8 cellular contexts compared by ENCODE assay signal in the genomic region with DNA sequence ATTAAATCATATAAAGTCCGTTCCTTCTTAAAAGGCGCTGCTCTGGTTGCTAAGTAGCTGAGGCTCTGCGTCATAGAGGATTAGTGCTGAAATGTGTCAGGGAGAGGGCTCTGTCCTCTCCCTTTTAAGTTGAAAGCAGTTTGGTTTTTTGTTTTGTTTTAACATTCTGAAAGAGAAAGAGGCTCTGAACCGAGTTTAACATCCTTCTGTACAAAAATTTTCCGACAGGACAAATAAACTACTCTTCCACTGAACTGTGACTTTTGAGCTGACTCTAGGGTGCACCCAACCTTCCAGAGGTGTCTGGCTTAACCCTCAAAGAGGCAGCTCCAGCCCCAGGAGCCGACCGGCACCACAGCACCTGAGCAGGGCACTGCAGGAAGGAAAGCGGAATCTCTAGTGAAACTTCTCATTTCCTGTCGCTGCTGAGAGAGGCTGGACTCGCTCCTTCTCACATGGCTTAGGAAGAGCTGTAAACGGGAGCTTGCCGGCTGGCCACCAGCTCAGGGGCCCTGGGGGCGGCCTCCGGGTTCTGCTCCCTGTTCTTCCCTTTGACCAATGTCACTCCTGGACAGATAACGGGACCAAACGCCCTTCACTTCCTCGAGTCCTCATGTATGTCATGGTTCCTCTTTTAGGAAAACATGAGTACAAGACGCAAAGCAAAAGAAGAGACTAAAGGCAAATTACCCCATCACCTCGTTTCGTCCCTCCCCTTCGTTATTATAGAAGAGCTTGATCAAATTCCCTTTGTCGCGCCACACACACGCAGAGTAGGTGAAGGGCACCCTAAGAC. TPM values are rescaled to one million over a fixed set of nuclear protein-coding genes. Genes with fewer than 3 reads are reported as not detected.
DNase-seq lines count a peak whose midpoint lies in the region; TF ChIP-seq lines count a peak whose summit lies in the region.

No MANE protein-coding gene starts in this region.

- no peak overlapping the region for H3K27ac Mint-ChIP-seq in Caco-2 (ENCODE audit: unreplicated experiment)
- peak overlapping the region; percentile 79 for H3K27ac Mint-ChIP-seq in activated CD4-positive, alpha-beta T cell treated with anti-CD3 and anti-CD28 coated beads, Interleukin-2, amount 10 ng/mL, durations not matched to agents 7 days and 5 days
- H3K27ac Mint-ChIP-seq in endodermal cell, result peak overlapping the region; percentile 60

- H3K9me3 Mint-ChIP-seq in Caco-2 (ENCODE audit: unreplicated experiment) (peaks cover 9% of the 10 kb centered on the region), endodermal cell (no peaks in the 10 kb centered on the region)
- no peaks in the 10 kb centered on the region for H3K9me3 Mint-ChIP-seq in activated CD4-positive, alpha-beta T cell treated with anti-CD3 and anti-CD28 coated beads, Interleukin-2, amount 10 ng/mL, durations not matched to agents 7 days and 5 days

- H3K27me3 ChIP-seq in Caco-2 (replicated peaks; ENCODE audit: control insufficient read depth, insufficient read depth, low read length), result no peaks in the 10 kb centered on the region
- no peaks in the 10 kb centered on the region for H3K27me3 ChIP-seq in HL-60 (ENCODE audit: insufficient read depth, poor library complexity, severe bottlenecking)
- H3K27me3 ChIP-seq in endodermal cell (ENCODE audit: control insufficient read depth, insufficient read depth, low read length, poor library complexity, severe bottlenecking), result peaks cover 28% of the 10 kb centered on the region
- H3K27me3 ChIP-seq in mucosa of rectum (ENCODE audit: control insufficient read depth in 2 of 2, insufficient read depth in 2 of 2, low read length in 2 of 2), result peaks cover 8 to 13% of the 10 kb centered on the region in 2 donors
- peaks cover 10 to 18% of the 10 kb centered on the region in 2 donors for H3K27me3 ChIP-seq in stomach smooth muscle (ENCODE audit: control insufficient read depth in 1 of 2, insufficient read depth in 2 of 2, low read length in 2 of 2)

- no peaks in the 10 kb centered on the region for H3K4me1 Mint-ChIP-seq in Caco-2 (ENCODE audit: low read depth, unreplicated experiment)
- H3K4me1 Mint-ChIP-seq in activated CD4-positive, alpha-beta T cell treated with anti-CD3 and anti-CD28 coated beads, Interleukin-2, amount 10 ng/mL, durations not matched to agents 7 days and 5 days, result peaks cover 32% of the 10 kb centered on the region
- peaks cover 29% of the 10 kb centered on the region for H3K4me1 Mint-ChIP-seq in endodermal cell

- H3K4me3 Mint-ChIP-seq in Caco-2 (ENCODE audit: unreplicated experiment) (peak overlapping the region; percentile 64), endodermal cell (peak overlapping the region; percentile 88)
- H3K4me3 Mint-ChIP-seq in activated CD4-positive, alpha-beta T cell treated with anti-CD3 and anti-CD28 coated beads, Interleukin-2, amount 10 ng/mL, durations not matched to agents 7 days and 5 days, result peak overlapping the region; percentile 83

- WGBS in endodermal cell (ENCODE audit: insufficient coverage in 1 of 2, insufficient read length in 1 of 2), 2 experiments, result 13 to 16% methylated on average over 12 to 24 of the region's 24 CpGs

- H3K4me1 ChIP-seq in Caco-2 (no peaks in the 10 kb centered on the region), endodermal cell (ENCODE audit: control insufficient read depth, insufficient read depth, low read length) (no peaks in the 10 kb centered on the region), mucosa of rectum (ENCODE audit: control insufficient read depth in 2 of 2, insufficient read depth in 2 of 2, low read length in 2 of 2) (peaks cover 4% of the 10 kb centered on the region in 2 donors), stomach smooth muscle (ENCODE audit: control insufficient read depth, insufficient read depth, low read length) (peaks cover 4% of the 10 kb centered on the region)

- H3K27me3 Mint-ChIP-seq in Caco-2 (ENCODE audit: insufficient read depth, unreplicated experiment) (no peaks in the 10 kb centered on the region), endodermal cell (ENCODE audit: insufficient read depth) (peaks cover 1% of the 10 kb centered on the region)
- peaks cover 5% of the 10 kb centered on the region for H3K27me3 Mint-ChIP-seq in activated CD4-positive, alpha-beta T cell treated with anti-CD3 and anti-CD28 coated beads, Interleukin-2, amount 10 ng/mL, durations not matched to agents 7 days and 5 days

- H3K36me3 ChIP-seq in Caco-2 (ENCODE audit: control insufficient read depth, insufficient read depth, low read length) (no peaks in the 10 kb centered on the region), endodermal cell (ENCODE audit: control insufficient read depth, insufficient read depth, low read length) (no peaks in the 10 kb centered on the region), mucosa of rectum (ENCODE audit: control insufficient read depth in 2 of 2, insufficient read depth in 2 of 2, low read length in 2 of 2) (no peaks in the 10 kb centered on the region), stomach smooth muscle (ENCODE audit: control insufficient read depth in 2 of 2, insufficient read depth in 2 of 2, low read length in 2 of 2) (no peaks in the 10 kb centered on the region)

- no peak overlapping the region for H3K4me3 ChIP-seq in Caco-2 (ENCODE audit: low read depth, low read length)
- H3K4me3 ChIP-seq in HL-60 (replicated peaks; ENCODE audit: insufficient read depth, low read length), result peak overlapping the region; percentile 91
- H3K4me3 ChIP-seq in endodermal cell (ENCODE audit: low read length), result peak overlapping the region; percentile 84
- peak overlapping the region; percentile 67 to 83 for H3K4me3 ChIP-seq in mucosa of rectum (ENCODE audit: low read length in 2 of 2)
- peak overlapping the region; percentile 42 to 72 for H3K4me3 ChIP-seq in stomach smooth muscle (ENCODE audit: low read length in 2 of 2)

- CTCF ChIA-PET in Caco-2 (lab: Charles Lee), result no interaction called here
- CTCF ChIA-PET in activated CD4-positive, alpha-beta T cell treated with anti-CD3 and anti-CD28 coated beads, Interleukin-2, amount 10 ng/mL, durations not matched to agents 7 days and 5 days (lab: Charles Lee), result interaction anchor here (1.0 to 1.9 kb wide), 4 partner anchors 20 to 182 kb away, joined by 4 to 5 read pairs (median 4); no protein-coding TSS in a partner anchor

- peak overlapping the region; percentile 88 for H3K27ac ChIP-seq in HL-60 (replicated peaks)
- H3K27ac ChIP-seq in endodermal cell (ENCODE audit: low read depth, low read length), result no peak overlapping the region
- peak overlapping the region; percentile 30 to 75 for H3K27ac ChIP-seq in mucosa of rectum (ENCODE audit: low read depth in 2 of 2, low read length in 2 of 2)
- no peak overlapping the region for H3K27ac ChIP-seq in stomach smooth muscle (ENCODE audit: low read length)

- DNase-seq in Caco-2 (peak in 1 of 2 experiments; percentile 1), GM20000 (ENCODE audit: low spot score) (peak; percentile 74), HL-60 (ENCODE audit: low read depth in 1 of 2, low spot score in 1 of 2) (peak; percentile 49 to 68), endodermal cell (peak; percentile 79), NCI-H2107 (lab: John Stamatoyannopoulos, UW) (no peak)
- peak; percentile 41 for DNase-seq in activated CD4-positive, alpha-beta T cell treated with anti-CD3 and anti-CD28 coated beads, Interleukin-2, amount 10 ng/mL, durations not matched to agents 7 days and 5 days

- no peak overlapping the region for H3K9ac ChIP-seq in endodermal cell (ENCODE audit: extremely low read depth, low read length, poor library complexity, severe bottlenecking)
- peak overlapping the region; percentile 52 to 59 for H3K9ac ChIP-seq in mucosa of rectum (ENCODE audit: low read depth in 1 of 2, low read length in 2 of 2)
- peak overlapping the region in 1 of 2 donors; percentile 55 for H3K9ac ChIP-seq in stomach smooth muscle (ENCODE audit: low read length in 2 of 2)

- H3K9me3 ChIP-seq in Caco-2 (no peaks in the 10 kb centered on the region), endodermal cell (ENCODE audit: control insufficient read depth, low read length) (no peaks in the 10 kb centered on the region), mucosa of rectum (ENCODE audit: control insufficient read depth in 2 of 2, low read length in 2 of 2) (no peaks in the 10 kb centered on the region), stomach smooth muscle (ENCODE audit: control insufficient read depth in 2 of 2, low read length in 2 of 2) (no peaks in the 10 kb centered on the region)

- intact Hi-C loops in Caco-2 (cut with micrococcal nuclease; ENCODE audit: unreplicated experiment), result no loop called here

- POLR2A ChIA-PET in Caco-2 (lab: Charles Lee), result no interaction called here
- POLR2A ChIA-PET in activated CD4-positive, alpha-beta T cell treated with anti-CD3 and anti-CD28 coated beads, Interleukin-2, amount 10 ng/mL, durations not matched to agents 7 days and 5 days (lab: Charles Lee), result interaction anchor here (0.9 kb wide), 1 partner anchor 116 kb away, joined by 3 read pairs; no protein-coding TSS in a partner anchor

- TF ChIP-seq CTCF in Caco-2 (IDR thresholded peaks at IDR 0.05; ENCODE audit: insufficient read depth in 1 of 2, low read depth in 1 of 2, low read length in 1 of 2, severe bottlenecking in 1 of 2, unreplicated experiment in 1 of 2) (no peak), GM20000 (IDR thresholded peaks at IDR 0.05; ENCODE audit: extremely low read depth, missing control alignments) (no peak), HL-60 (IDR thresholded peaks at IDR 0.05; ENCODE audit: insufficient read depth, low read length) (no peak), endodermal cell (conservative IDR thresholded peaks at IDR 0.05) (no peak)

- H3K36me3 Mint-ChIP-seq in Caco-2 (ENCODE audit: insufficient read depth, unreplicated experiment) (no peaks in the 10 kb centered on the region), endodermal cell (ENCODE audit: low read depth) (no peaks in the 10 kb centered on the region)
- no peaks in the 10 kb centered on the region for H3K36me3 Mint-ChIP-seq in activated CD4-positive, alpha-beta T cell treated with anti-CD3 and anti-CD28 coated beads, Interleukin-2, amount 10 ng/mL, durations not matched to agents 7 days and 5 days (ENCODE audit: low read depth)

- no TSS peak for BruUV-seq in Caco-2 (replicated peaks; lab: Mats Ljungman, UMichigan)

RNA-seq across cellular contexts. Expression of gene VAV3, which starts 1.2 kb away (rescaled TPM):
- total RNA-seq in Caco-2 (2022) (0.57 and 0.93 TPM in 2 replicates), endodermal cell (1 to 10 TPM; 6.9 to 9.6 TPM)
- 1 to 10 TPM; 1.2 to 1.3 TPM for total RNA-seq in activated CD4-positive, alpha-beta T cell treated with anti-CD3 and anti-CD28 coated beads, Interleukin-2, amount 10 ng/mL, durations not matched to agents 7 days and 5 days
- 3.8 TPM for polyA plus RNA-seq in endodermal cell (2013, experiment 1 of 2)
- 3.6 TPM for polyA plus RNA-seq in endodermal cell (2013, experiment 2 of 2)

Comparison
In these comparisons a context has a peak if more than half of its experiments do, and no peak if none do; other contexts are left out.
1. H3K27ac ChIP-seq: peak in HL-60 (single experiment) and mucosa of rectum (2 of 2); none in endodermal cell (single experiment) and stomach smooth muscle (single experiment).
2. Peak in every context shown above with its lines, with median percentiles within 50 percentile points of each other: H3K4me3 Mint-ChIP-seq.